ENCODE assay signal across 15 cellular contexts in genomic region chr6:148629197-148629909, GRCh38.
DNase-seq lines count a peak whose midpoint lies in the region; ATAC-seq and TF ChIP-seq lines count a peak whose summit lies in the region.
"Had no signal": no experiment of that assay in that cellular context is flagged by ENCODE, and none has a peak within 500 bp of the region (broad histone marks: within the 10 kb centered on the region; RNA-seq: fewer than 3 reads in every experiment).

No MANE protein-coding gene starts in this region.

- H3K27me3 Mint-ChIP-seq in activated B cell treated with CpG ODN at 0.5 μM for 24 hours, result no peaks in the 10 kb centered on the region
- H3K27me3 Mint-ChIP-seq: activated naive CD4-positive, alpha-beta T cell treated with anti-CD3 and anti-CD28 coated beads, Interleukin-2, amount 50 U/mL, for 24 hours; CD4-positive, CD25-positive, alpha-beta regulatory T cell had no signal

- H3K4me3 ChIP-seq in H7 (ENCODE audit: insufficient read depth, low read depth, low read length), result no peak overlapping the region
- no peak overlapping the region for H3K4me3 ChIP-seq in osteoblast (ENCODE audit: insufficient read depth, low read length)
- H3K4me3 ChIP-seq: coronary artery, neural progenitor cell had no signal

- DNase-seq in EH (ENCODE audit: low read depth) (peak; percentile 29), H7 (peak; percentile 32), activated B cell treated with CpG ODN at 0.5 μM for 24 hours (no peak), osteoblast (ENCODE audit: insufficient read length, low spot score, missing footprints) (peak; percentile 92), NCI-H146 (lab: John Stamatoyannopoulos, UW) (no peak), epidermal melanocyte (ENCODE audit: insufficient read length, low spot score) (no peak)
- no peak for DNase-seq in stimulated activated CD8-positive, alpha-beta memory T cell treated with anti-CD3 and anti-CD28 coated beads, Interleukin-4, amount 100 ng/mL, for 48 hours
- DNase-seq: activated CD4-positive, alpha-beta T cell treated with anti-CD3 and anti-CD28 coated beads, Interleukin-2, amount 50 U/mL, for 1 hour; left colon; MV-4-11 had no signal

- ATAC-seq in activated B cell treated with CpG ODN at 0.5 μM for 24 hours (ENCODE audit: low read depth) (peak; percentile 18), GM21786 (IDR thresholded peaks at IDR 0.05; ENCODE audit: unreplicated experiment) (no peak)
- ATAC-seq: left colon had no signal

- POLR2A ChIA-PET in activated B cell treated with CpG ODN at 0.5 μM for 24 hours (lab: Charles Lee), result interaction anchor here (0.5 to 0.8 kb wide), 2 partner anchors 52 to 130 kb away, joined by 3 read pairs; no protein-coding TSS in a partner anchor

- intact Hi-C loops in activated B cell treated with CpG ODN at 0.5 μM for 24 hours (cut with micrococcal nuclease), result no loop called here

- no peaks in the 10 kb centered on the region for H3K27me3 ChIP-seq in H7 (ENCODE audit: control insufficient read depth, insufficient read depth, low read length)
- no peaks in the 10 kb centered on the region for H3K27me3 ChIP-seq in osteoblast (ENCODE audit: insufficient read depth, low read length)
- H3K27me3 ChIP-seq: neural progenitor cell had no signal

- no peaks in the 10 kb centered on the region for H3K9me3 Mint-ChIP-seq in activated B cell treated with CpG ODN at 0.5 μM for 24 hours
- H3K9me3 Mint-ChIP-seq: activated naive CD4-positive, alpha-beta T cell treated with anti-CD3 and anti-CD28 coated beads, Interleukin-2, amount 50 U/mL, for 24 hours; neural progenitor cell had no signal

- no peak overlapping the region for H2AFZ ChIP-seq in osteoblast (ENCODE audit: low read length)
- H2AFZ ChIP-seq: neural progenitor cell had no signal

- no peaks in the 10 kb centered on the region for H3K36me3 Mint-ChIP-seq in activated B cell treated with CpG ODN at 0.5 μM for 24 hours (ENCODE audit: low read depth)
- H3K36me3 Mint-ChIP-seq: activated naive CD4-positive, alpha-beta T cell treated with anti-CD3 and anti-CD28 coated beads, Interleukin-2, amount 50 U/mL, for 24 hours; CD4-positive, CD25-positive, alpha-beta regulatory T cell; neural progenitor cell had no signal

- peaks cover 18% of the 10 kb centered on the region for H3K4me1 Mint-ChIP-seq in activated B cell treated with CpG ODN at 0.5 μM for 24 hours
- H3K4me1 Mint-ChIP-seq: activated naive CD4-positive, alpha-beta T cell treated with anti-CD3 and anti-CD28 coated beads, Interleukin-2, amount 50 U/mL, for 24 hours had no signal

- H3K9me3 ChIP-seq in osteoblast (ENCODE audit: low read depth, low read length), result no peaks in the 10 kb centered on the region

- H4K20me1 ChIP-seq in osteoblast (ENCODE audit: insufficient read depth, low read length), result no peaks in the 10 kb centered on the region

- H3K4me2 ChIP-seq in osteoblast (ENCODE audit: insufficient read depth, low read length), result peak overlapping the region; percentile 20
- H3K4me2 ChIP-seq: neural progenitor cell had no signal

- CTCF ChIA-PET in activated B cell treated with CpG ODN at 0.5 μM for 24 hours (lab: Charles Lee), result interaction anchor here (0.9 kb wide), 1 partner anchor 8 kb away, joined by 3 read pairs; no protein-coding TSS in a partner anchor

- TF ChIP-seq CTCF in activated B cell treated with CpG ODN at 0.5 μM for 24 hours (IDR thresholded peaks at IDR 0.05) (no peak), osteoblast (IDR thresholded peaks at IDR 0.05; ENCODE audit: extremely low read depth, low read depth, low read length) (no peak)

- H3K4me1 ChIP-seq in osteoblast (ENCODE audit: insufficient read depth, low read length), result peaks cover 13% of the 10 kb centered on the region

- no peaks in the 10 kb centered on the region for H3K36me3 ChIP-seq in H7 (replicated peaks; ENCODE audit: control insufficient read depth, insufficient read depth, low read length)
- no peaks in the 10 kb centered on the region for H3K36me3 ChIP-seq in osteoblast (ENCODE audit: insufficient read depth, low read length)
- H3K36me3 ChIP-seq: neural progenitor cell had no signal

- H3K27ac Mint-ChIP-seq in activated B cell treated with CpG ODN at 0.5 μM for 24 hours, result peak overlapping the region; percentile 9
- H3K27ac Mint-ChIP-seq: activated naive CD4-positive, alpha-beta T cell treated with anti-CD3 and anti-CD28 coated beads, Interleukin-2, amount 50 U/mL, for 24 hours; CD4-positive, CD25-positive, alpha-beta regulatory T cell; neural progenitor cell had no signal

- H3K79me2 ChIP-seq in osteoblast (ENCODE audit: insufficient read depth, low read length), result no peaks in the 10 kb centered on the region

- no peak overlapping the region for H3K27ac ChIP-seq in osteoblast (ENCODE audit: low read depth, low read length)
- H3K27ac ChIP-seq: coronary artery, neural progenitor cell had no signal

- H3K4me3 Mint-ChIP-seq in activated B cell treated with CpG ODN at 0.5 μM for 24 hours, result peak overlapping the region; percentile 2
- H3K4me3 Mint-ChIP-seq: activated naive CD4-positive, alpha-beta T cell treated with anti-CD3 and anti-CD28 coated beads, Interleukin-2, amount 50 U/mL, for 24 hours; CD4-positive, CD25-positive, alpha-beta regulatory T cell; neural progenitor cell had no signal

Comparison
In these comparisons a context has a peak if more than half of its experiments do, and no peak if none do; other contexts are left out.
1. DNase-seq: peak in EH (single experiment), H7 (single experiment) and osteoblast (single experiment); none in activated B cell treated with CpG ODN at 0.5 μM for 24 hours (single experiment), stimulated activated CD8-positive, alpha-beta memory T cell treated with anti-CD3 and anti-CD28 coated beads, Interleukin-4, amount 100 ng/mL, for 48 hours (single experiment), NCI-H146 (single experiment) and epidermal melanocyte (single experiment).